Comparison of ENCODE assay signal across 19 cellular contexts in the genomic region with DNA sequence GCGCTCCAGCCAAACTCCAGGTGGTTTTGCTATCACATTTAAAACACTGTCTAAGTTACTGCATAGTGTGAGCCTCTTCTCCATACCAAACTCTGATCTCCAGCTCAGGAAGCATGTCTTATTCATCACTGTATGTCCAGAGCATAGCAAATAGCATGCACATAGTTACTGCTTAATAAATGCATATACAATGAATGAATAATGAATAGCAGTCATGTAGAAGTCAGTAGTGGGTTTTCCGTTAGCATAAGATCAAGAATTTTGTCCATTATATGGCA.
DNase-seq lines count a peak whose midpoint lies in the region; ATAC-seq, FAIRE-seq and TF ChIP-seq lines count a peak whose summit lies in the region.
"Had no signal": no experiment of that assay in that cellular context is flagged by ENCODE, and none has a peak within 500 bp of the region (broad histone marks: within the 10 kb centered on the region; RNA-seq: fewer than 3 reads in every experiment).

No MANE protein-coding gene starts in this region.

- DNase-seq in A673 (ENCODE audit: low spot score), result peak; percentile 78
- no peak for DNase-seq in endothelial cell of umbilical vein (ENCODE audit: low read depth, low spot score)
- DNase-seq in nephron progenitor cell, result no peak
- no peak for DNase-seq in naive thymus-derived CD4-positive, alpha-beta T cell
- DNase-seq: 8988T; CD8-positive, alpha-beta T cell; COR-L47; DND-41; GDM1; GOT3; H9 had no signal

- ATAC-seq in HG03521 (IDR thresholded peaks at IDR 0.05; ENCODE audit: unreplicated experiment) (no peak), HG02642 (IDR thresholded peaks at IDR 0.05; ENCODE audit: poor library complexity, unreplicated experiment) (no peak)
- ATAC-seq in naive thymus-derived CD4-positive, alpha-beta T cell, result no peak
- ATAC-seq: CD8-positive, alpha-beta T cell; HepG2 had no signal

- H3K36me3 Mint-ChIP-seq in nephron progenitor cell (ENCODE audit: low read depth), result peaks cover 20% of the 10 kb centered on the region
- H3K36me3 Mint-ChIP-seq in naive thymus-derived CD4-positive, alpha-beta T cell, result no peaks in the 10 kb centered on the region
- H3K36me3 Mint-ChIP-seq: CD8-positive, alpha-beta T cell had no signal

- H3K4me2 ChIP-seq in endothelial cell of umbilical vein (ENCODE audit: insufficient read depth, low read length), result peak overlapping the region; percentile 43

- no peaks in the 10 kb centered on the region for H3K27me3 ChIP-seq in A673 (replicated peaks; ENCODE audit: insufficient read depth, low read depth, low read length, poor library complexity)
- H3K27me3 ChIP-seq in endothelial cell of umbilical vein (ENCODE audit: control insufficient read depth in 2 of 2, insufficient read depth in 2 of 2, low read length in 2 of 2), result no peaks in the 10 kb centered on the region
- H3K27me3 ChIP-seq in subcutaneous abdominal adipose tissue (ENCODE audit: control insufficient read depth in 5 of 5, insufficient read depth in 4 of 5, low read length in 5 of 5), result no peaks in the 10 kb centered on the region
- no peaks in the 10 kb centered on the region for H3K27me3 ChIP-seq in naive thymus-derived CD4-positive, alpha-beta T cell (ENCODE audit: control insufficient read depth in 2 of 2, insufficient read depth in 2 of 2, low read length in 2 of 2)

- TF ChIP-seq POLR2A in endothelial cell of umbilical vein (IDR thresholded peaks at IDR 0.05; ENCODE audit: low read depth, low read length), result no peak

- no peaks in the 10 kb centered on the region for H4K20me1 ChIP-seq in endothelial cell of umbilical vein (replicated peaks; ENCODE audit: control insufficient read depth, extremely low read depth, insufficient read depth, low read length)

- intact Hi-C loops in A673 (cut with micrococcal nuclease; ENCODE audit: unreplicated experiment) (loop anchor here (2.0 kb wide), 1 partner anchor 329 kb away; a partner anchor contains a TSS), endothelial cell of umbilical vein (cut with micrococcal nuclease) (loop anchor here (1.0 to 2.0 kb wide), 3 partner anchors 86 to 327 kb away; no protein-coding TSS in a partner anchor)
- intact Hi-C loops in naive thymus-derived CD4-positive, alpha-beta T cell (cut with micrococcal nuclease), result no loop called here

- peak overlapping the region; percentile 51 for H3K27ac ChIP-seq in A673 (ENCODE audit: low read depth, low read length, poor library complexity, severe bottlenecking)
- peak overlapping the region; percentile 23 for H3K27ac ChIP-seq in endothelial cell of umbilical vein (ENCODE audit: insufficient read depth, low read depth, low read length)
- peak overlapping the region; percentile 15 for H3K27ac ChIP-seq in subcutaneous abdominal adipose tissue (ENCODE audit: low read depth, low read length)
- no peak overlapping the region for H3K27ac ChIP-seq in naive thymus-derived CD4-positive, alpha-beta T cell (ENCODE audit: low read depth, low read length)
- H3K27ac ChIP-seq: C4-2B had no signal

- no peaks in the 10 kb centered on the region for H3K9me3 ChIP-seq in A673 (ENCODE audit: low read depth, low read length, poor library complexity, severe bottlenecking)
- H3K9me3 ChIP-seq in endothelial cell of umbilical vein (replicated peaks; ENCODE audit: control insufficient read depth, insufficient read depth, low read length), result no peaks in the 10 kb centered on the region
- H3K9me3 ChIP-seq in subcutaneous abdominal adipose tissue (ENCODE audit: control insufficient read depth in 5 of 5, low read length in 5 of 5), result no peaks in the 10 kb centered on the region
- H3K9me3 ChIP-seq in naive thymus-derived CD4-positive, alpha-beta T cell (ENCODE audit: control insufficient read depth in 2 of 3, low read length in 3 of 3), result no peaks in the 10 kb centered on the region

- no peak overlapping the region for H2AFZ ChIP-seq in endothelial cell of umbilical vein (ENCODE audit: low read depth, low read length)

- H3K4me3 ChIP-seq in A673 (ENCODE audit: low read depth, low read length, poor library complexity, severe bottlenecking) (no peak overlapping the region), endothelial cell of umbilical vein (replicated peaks in 1 of 3; ENCODE audit: insufficient read depth in 1 of 3, low read depth in 1 of 3, low read length in 3 of 3) (no peak overlapping the region), subcutaneous abdominal adipose tissue (ENCODE audit: low read depth in 1 of 5, low read length in 5 of 5) (no peak overlapping the region)
- H3K4me3 ChIP-seq in naive thymus-derived CD4-positive, alpha-beta T cell (ENCODE audit: low read length), result no peak overlapping the region

- POLR2A ChIA-PET in A673 (lab: Charles Lee; ENCODE audit: low non-redundant PET), result no interaction called here
- POLR2A ChIA-PET in endothelial cell of umbilical vein (lab: Charles Lee), result interaction anchor here (2.3 kb wide), 1 partner anchor 327 kb away, joined by 8 read pairs; no protein-coding TSS in a partner anchor
- POLR2A ChIA-PET in naive thymus-derived CD4-positive, alpha-beta T cell (lab: Charles Lee), result interaction anchor here (0.7 kb wide), 1 partner anchor 254 kb away, joined by 4 read pairs; no protein-coding TSS in a partner anchor

- H3K4me1 Mint-ChIP-seq in nephron progenitor cell, result peaks cover 14% of the 10 kb centered on the region
- peaks cover 0 to 4% (median 0%) of the 10 kb centered on the region in 7 donors for H3K4me1 Mint-ChIP-seq in naive thymus-derived CD4-positive, alpha-beta T cell
- H3K4me1 Mint-ChIP-seq: B cell had no signal

- no peaks in the 10 kb centered on the region for H3K79me2 ChIP-seq in endothelial cell of umbilical vein (ENCODE audit: control insufficient read depth, insufficient read depth, low read length)

- no peak for FAIRE-seq in endothelial cell of umbilical vein (lab: Jason Lieb, UNC)
- FAIRE-seq: GM12892, HepG2, HTR-8/SVneo had no signal

- H3K4me1 ChIP-seq in A673 (ENCODE audit: insufficient read depth, low read length, poor library complexity, severe bottlenecking) (peaks cover 31% of the 10 kb centered on the region), endothelial cell of umbilical vein (ENCODE audit: control insufficient read depth, extremely low read depth, insufficient read depth, low read length) (peaks cover 10% of the 10 kb centered on the region), subcutaneous abdominal adipose tissue (ENCODE audit: control insufficient read depth in 5 of 5, insufficient read depth in 5 of 5, low read length in 5 of 5) (peaks cover 0 to 29% (median 21%) of the 10 kb centered on the region in 5 donors)
- H3K4me1 ChIP-seq in naive thymus-derived CD4-positive, alpha-beta T cell (ENCODE audit: control insufficient read depth in 2 of 2, insufficient read depth in 2 of 2, low read length in 2 of 2), result no peaks in the 10 kb centered on the region

- H3K4me3 Mint-ChIP-seq in nephron progenitor cell, result no peak overlapping the region
- no peak overlapping the region for H3K4me3 Mint-ChIP-seq in naive thymus-derived CD4-positive, alpha-beta T cell
- H3K4me3 Mint-ChIP-seq: B cell; CD8-positive, alpha-beta T cell; H9 had no signal

- no peaks in the 10 kb centered on the region for H3K9me1 ChIP-seq in endothelial cell of umbilical vein (replicated peaks; ENCODE audit: control insufficient read depth, extremely low read depth, insufficient read depth, low read length)

- H3K9me3 Mint-ChIP-seq in nephron progenitor cell, result no peaks in the 10 kb centered on the region
- H3K9me3 Mint-ChIP-seq in naive thymus-derived CD4-positive, alpha-beta T cell, result peaks cover 0 to 1% (median 0%) of the 10 kb centered on the region in 11 donors
- H3K9me3 Mint-ChIP-seq: CD8-positive, alpha-beta T cell; H9 had no signal

- CTCF ChIA-PET in A673 (lab: Charles Lee), result interaction anchor here (1.6 kb wide), 1 partner anchor 15 kb away, joined by 4 read pairs; no protein-coding TSS in a partner anchor
- CTCF ChIA-PET in endothelial cell of umbilical vein (lab: Charles Lee), result interaction anchor here (0.9 to 2.0 kb wide), 5 partner anchors 11 to 366 kb away, joined by 5 to 13 read pairs (median 6); no protein-coding TSS in a partner anchor
- CTCF ChIA-PET in naive thymus-derived CD4-positive, alpha-beta T cell (lab: Charles Lee), result no interaction called here

- H3K27me3 Mint-ChIP-seq in nephron progenitor cell (ENCODE audit: low read depth, poor library complexity), result no peaks in the 10 kb centered on the region
- peaks cover 5 to 19% (median 13%) of the 10 kb centered on the region in 5 donors for H3K27me3 Mint-ChIP-seq in naive thymus-derived CD4-positive, alpha-beta T cell

- TF ChIP-seq CTCF in A673 (conservative IDR thresholded peaks at IDR 0.05; ENCODE audit: low read depth, low read length) (no peak), endothelial cell of umbilical vein (IDR thresholded peaks at IDR 0.05; ENCODE audit: extremely low read depth in 1 of 2, insufficient read depth in 1 of 2, low read depth in 1 of 2, low read length in 2 of 2) (no peak), nephron progenitor cell (IDR thresholded peaks at IDR 0.05) (no peak)

- H3K9ac ChIP-seq in endothelial cell of umbilical vein (replicated peaks; ENCODE audit: extremely low read depth, insufficient read depth, low read length) (no peak overlapping the region), subcutaneous abdominal adipose tissue (ENCODE audit: low read length in 5 of 5) (no peak overlapping the region)

- no TSS peak for BruUV-seq in A673 (replicated peaks; lab: Mats Ljungman, UMichigan)
- BruUV-seq in endothelial cell of umbilical vein (replicated peaks; lab: Mats Ljungman, UMichigan), result no TSS peak

- dilution Hi-C loops in endothelial cell of umbilical vein (cut with MboI; ENCODE audit: extremely low pct_ligation_motif_present, low sequenced_read_pairs), result no loop called here

- peak overlapping the region; percentile 4 for H3K27ac Mint-ChIP-seq in nephron progenitor cell
- no peak overlapping the region for H3K27ac Mint-ChIP-seq in naive thymus-derived CD4-positive, alpha-beta T cell
- H3K27ac Mint-ChIP-seq: B cell; CD8-positive, alpha-beta T cell; H9 had no signal

- H3K36me3 ChIP-seq in A673 (ENCODE audit: insufficient read depth, low read length, poor library complexity, severe bottlenecking), result no peaks in the 10 kb centered on the region
- no peaks in the 10 kb centered on the region for H3K36me3 ChIP-seq in endothelial cell of umbilical vein (ENCODE audit: control insufficient read depth in 2 of 2, extremely low read depth in 1 of 2, insufficient read depth in 2 of 2, low read length in 2 of 2)
- H3K36me3 ChIP-seq in subcutaneous abdominal adipose tissue (ENCODE audit: control insufficient read depth in 5 of 5, insufficient read depth in 5 of 5, low read length in 5 of 5), result no peaks in the 10 kb centered on the region
- no peaks in the 10 kb centered on the region for H3K36me3 ChIP-seq in naive thymus-derived CD4-positive, alpha-beta T cell (ENCODE audit: control insufficient read depth in 2 of 3, insufficient read depth in 3 of 3, low read length in 3 of 3)

TF ChIP-seq in endothelial cell of umbilical vein, 7 proteins besides CTCF, POLR2A, EP300 and RAD21 (continues in another document):
- TF ChIP-seq FOS (IDR thresholded peaks at IDR 0.05; ENCODE audit: borderline replicate concordance, insufficient read depth, low read length), result no peak
- TF ChIP-seq GATA2 (IDR thresholded peaks at IDR 0.05; ENCODE audit: insufficient read depth, insufficient read length, low read depth, low read length), result no peak
- TF ChIP-seq MYC (IDR thresholded peaks at IDR 0.05; ENCODE audit: low read depth, low read length), result no peak

Comparison
In these comparisons a context has a peak if more than half of its experiments do, and no peak if none do; other contexts are left out.
1. intact Hi-C loops: an anchor here in A673 (2.0 kb wide) and endothelial cell of umbilical vein (1.0 to 2.0 kb wide); none called in naive thymus-derived CD4-positive, alpha-beta T cell.